Comparison of ENCODE assay signal across 9 cellular contexts in the genomic region with DNA sequence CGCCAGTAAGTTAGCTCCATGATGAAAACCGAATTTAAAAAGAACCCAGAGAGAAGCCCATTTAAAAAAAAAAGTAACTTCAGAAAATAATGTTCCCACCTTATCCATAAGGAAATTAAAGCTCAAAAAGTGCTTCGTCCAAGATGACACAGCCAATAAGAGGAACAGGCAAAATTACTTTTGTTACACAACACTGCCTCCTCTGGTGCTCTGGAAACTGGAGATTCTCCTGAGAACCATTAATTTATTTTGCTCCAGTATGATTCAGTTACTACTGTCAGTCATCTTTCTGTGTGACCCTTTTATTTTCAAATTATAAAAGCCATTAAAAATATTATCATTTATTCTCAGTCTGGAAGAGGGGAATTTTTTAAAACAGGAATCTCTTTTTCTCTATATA. TPM values are rescaled to one million over a fixed set of nuclear protein-coding genes. Genes with fewer than 3 reads are reported as not detected.
DNase-seq lines count a peak whose midpoint lies in the region; TF ChIP-seq lines count a peak whose summit lies in the region.
"Had no signal": no experiment of that assay in that cellular context is flagged by ENCODE, and none has a peak within 500 bp of the region (broad histone marks: within the 10 kb centered on the region; RNA-seq: fewer than 3 reads in every experiment).

No MANE protein-coding gene starts in this region.

- no peaks in the 10 kb centered on the region for H3K27me3 ChIP-seq in mesenchymal stem cell (ENCODE audit: control insufficient read depth in 1 of 2, insufficient read depth in 1 of 2, low read length in 2 of 2)
- H3K27me3 ChIP-seq in ovary = no peaks in the 10 kb centered on the region
- H3K27me3 ChIP-seq in sigmoid colon = no peaks in the 10 kb centered on the region

- intact Hi-C loops in ovary (cut with DNase I) (loop anchor here in 2 of 4 donors (10.0 kb wide), 2 partner anchors 281 to 431 kb away; a partner anchor contains a TSS), sigmoid colon (cut with DNase I) (no loop called here), lower leg skin (cut with DNase I; ENCODE audit: low total_unique reads) (loop anchor here (10.0 kb wide), 1 partner anchor 229 kb away; no protein-coding TSS in a partner anchor)

- no peak overlapping the region for H2BK120ac ChIP-seq in mesenchymal stem cell (ENCODE audit: low read depth, low read length)

- H2AFZ ChIP-seq in mesenchymal stem cell (ENCODE audit: low read depth, low read length) = no peak overlapping the region

- H4K91ac ChIP-seq in mesenchymal stem cell (ENCODE audit: low read length) = no peak overlapping the region

- H2BK15ac ChIP-seq in mesenchymal stem cell (ENCODE audit: low read depth, poor library complexity, severe bottlenecking) = no peak overlapping the region

- no peak overlapping the region for H3K18ac ChIP-seq in mesenchymal stem cell (ENCODE audit: low read depth in 1 of 2, low read length in 2 of 2)

- H3K27ac ChIP-seq in mesenchymal stem cell (ENCODE audit: low read length, poor library complexity, severe bottlenecking) = no peak overlapping the region
- no peak overlapping the region for H3K27ac ChIP-seq in ovary
- no peak overlapping the region for H3K27ac ChIP-seq in sigmoid colon

- no peak overlapping the region for H3K4me3 ChIP-seq in astrocyte of the spinal cord (ENCODE audit: low read depth, low read length)
- H3K4me3 ChIP-seq in mesenchymal stem cell (ENCODE audit: insufficient read depth in 1 of 2, low read depth in 1 of 2, low read length in 2 of 2) = no peak overlapping the region
- no peak overlapping the region for H3K4me3 ChIP-seq in ovary
- no peak overlapping the region for H3K4me3 ChIP-seq in sigmoid colon
- H3K4me3 ChIP-seq in lower leg skin (ENCODE audit: low read depth, poor library complexity, severe bottlenecking) = no peak overlapping the region

- TF ChIP-seq EP300 in ovary (IDR thresholded peaks at IDR 0.05) = no peak
- no peak for TF ChIP-seq EP300 in sigmoid colon (IDR thresholded peaks at IDR 0.05)

- no peak overlapping the region for H2AK5ac ChIP-seq in mesenchymal stem cell (ENCODE audit: low read length, severe bottlenecking)

- H3K79me1 ChIP-seq in mesenchymal stem cell (replicated peaks; ENCODE audit: low read length, poor library complexity, severe bottlenecking) = peaks cover 14% of the 10 kb centered on the region

- H3K9ac ChIP-seq in mesenchymal stem cell (ENCODE audit: low read length) = no peak overlapping the region

- no peak overlapping the region for H3K4me2 ChIP-seq in mesenchymal stem cell (ENCODE audit: low read length, poor library complexity, severe bottlenecking)

- WGBS in mesenchymal stem cell = 76% methylated on average over 3 of the region's 3 CpGs
- WGBS in ovary, 3 donors = 70 to 82% (median 81%) methylated on average over 3 of the region's 3 CpGs
- 73 to 80% methylated on average over 3 of the region's 3 CpGs for WGBS in sigmoid colon, 2 donors
- WGBS in lower leg skin, 2 donors = 60 to 73% methylated on average over 3 of the region's 3 CpGs

- H2BK12ac ChIP-seq in mesenchymal stem cell (ENCODE audit: low read length in 2 of 2) = no peak overlapping the region

- H3K4me1 ChIP-seq in mesenchymal stem cell (ENCODE audit: control insufficient read depth, insufficient read depth, low read depth, low read length) = peaks cover 4% of the 10 kb centered on the region
- H3K4me1 ChIP-seq in ovary (ENCODE audit: insufficient read depth) = peaks cover 5% of the 10 kb centered on the region
- peaks cover 0 to 17% (median 14%) of the 10 kb centered on the region in 4 donors for H3K4me1 ChIP-seq in sigmoid colon

- peaks cover 9 to 16% of the 10 kb centered on the region in 2 experiments for H3K36me3 ChIP-seq in mesenchymal stem cell (ENCODE audit: control insufficient read depth in 1 of 2, insufficient read depth in 2 of 2, low read depth in 1 of 2, low read length in 2 of 2)
- no peaks in the 10 kb centered on the region for H3K36me3 ChIP-seq in ovary
- H3K36me3 ChIP-seq in sigmoid colon = no peaks in the 10 kb centered on the region

- H3K23ac ChIP-seq in mesenchymal stem cell (ENCODE audit: low read length in 2 of 2) = no peak overlapping the region

- no peak overlapping the region for H3K14ac ChIP-seq in mesenchymal stem cell (ENCODE audit: low read length in 2 of 2)

- H3K9me3 ChIP-seq in mesenchymal stem cell (ENCODE audit: control insufficient read depth, low read length) = no peaks in the 10 kb centered on the region
- H3K9me3 ChIP-seq in ovary = no peaks in the 10 kb centered on the region
- no peaks in the 10 kb centered on the region for H3K9me3 ChIP-seq in sigmoid colon

- TF ChIP-seq POLR2A in ovary (IDR thresholded peaks at IDR 0.05) (no peak), sigmoid colon (IDR thresholded peaks at IDR 0.05) (no peak), lower leg skin (IDR thresholded peaks at IDR 0.05) (no peak)

- in situ Hi-C loops in astrocyte of the spinal cord (cut with HindIII; ENCODE audit: low sequenced_read_pairs) = no loop called here

- peak; percentile 50 for DNase-seq in EH (ENCODE audit: low read depth)
- peak; percentile 32 for DNase-seq in M059J (ENCODE audit: low read depth)
- peak; percentile 19 for DNase-seq in astrocyte of the spinal cord (ENCODE audit: low read depth, low spot score)
- DNase-seq in mesenchymal stem cell = peak; percentile 45
- DNase-seq in ovary = no peak
- no peak for DNase-seq in GM20000 (ENCODE audit: low spot score)
- no peak for DNase-seq in sigmoid colon
- no peak for DNase-seq in lower leg skin (ENCODE audit: low spot score in 2 of 2)
- DNase-seq: activated naive CD8-positive, alpha-beta T cell treated with anti-CD3 and anti-CD28 coated beads, Interleukin-2, amount 10 ng/mL, durations not matched to agents 7 days and 5 days had no signal

- no peak overlapping the region for H3K4ac ChIP-seq in mesenchymal stem cell (ENCODE audit: low read depth in 1 of 2, low read length in 2 of 2)

- H4K8ac ChIP-seq in mesenchymal stem cell (ENCODE audit: low read length) = no peak overlapping the region

- H2BK5ac ChIP-seq in mesenchymal stem cell (ENCODE audit: low read depth, low read length, poor library complexity, severe bottlenecking) = no peak overlapping the region

- TF ChIP-seq CTCF in astrocyte of the spinal cord (IDR thresholded peaks at IDR 0.05; ENCODE audit: low read depth, low read length) (peak; percentile 38), ovary (IDR thresholded peaks at IDR 0.05) (no peak), GM20000 (IDR thresholded peaks at IDR 0.05; ENCODE audit: extremely low read depth, missing control alignments) (no peak), sigmoid colon (IDR thresholded peaks at IDR 0.05) (peak in 1 of 4 experiments; percentile 19), lower leg skin (IDR thresholded peaks at IDR 0.05) (no peak)

RNA-seq across cellular contexts. Expression of a gene that starts 2.0 kb away (rescaled TPM):
- 14.9 and 19.7 TPM in 2 replicates for total RNA-seq in M059J (2014; rRNA removed; shearing (Covaris generic))
- polyA plus RNA-seq in mesenchymal stem cell (2013, experiment 1 of 2) = 31.2 TPM
- 31.2 TPM for polyA plus RNA-seq in mesenchymal stem cell (2013, experiment 2 of 2)
- total RNA-seq in ovary = 10 to 100 TPM; 26.0 to 38.8 (median 29.5) TPM
- polyA plus RNA-seq in ovary = 10 to 100 TPM; 14.2 to 20.0 TPM
- total RNA-seq in sigmoid colon = 10 to 100 TPM; 15.9 to 27.7 (median 25.1) TPM
- polyA plus RNA-seq in sigmoid colon = 10 to 100 TPM; 15.0 to 27.9 (median 17.8) TPM
- total RNA-seq in lower leg skin = 1 to 10 TPM; 4.3 to 9.3 (median 8.7) TPM

RNA-seq across cellular contexts. Expression of a gene that starts 42.9 kb away (rescaled TPM):
- not detected in 2 replicates for total RNA-seq in M059J (2014; rRNA removed; shearing (Covaris generic))
- not detected for polyA plus RNA-seq in mesenchymal stem cell (2013, experiment 1 of 2)
- polyA plus RNA-seq in mesenchymal stem cell (2013, experiment 2 of 2) = not detected
- total RNA-seq in ovary (under 1 TPM in 1 of 7 donors, not detected in 6; 0.41 TPM), sigmoid colon (not detected), lower leg skin (not detected)
- polyA plus RNA-seq in ovary (under 1 TPM in 1 of 2 donors, not detected in 1; 0.47 TPM), sigmoid colon (not detected)
- total RNA-seq: activated naive CD8-positive, alpha-beta T cell treated with anti-CD3 and anti-CD28 coated beads, Interleukin-2, amount 10 ng/mL, durations not matched to agents 7 days and 5 days had no signal

Comparison
In these comparisons a context has a peak if more than half of its experiments do, and no peak if none do; other contexts are left out.
1. DNase-seq: peak in EH (single experiment), M059J (single experiment), astrocyte of the spinal cord (single experiment) and mesenchymal stem cell (single experiment); none in ovary (0 of 5), GM20000 (single experiment), sigmoid colon (single experiment) and lower leg skin (0 of 2).